In genomic region chr3:11445883-11446282, GRCh38 we compare ENCODE assay signal across 1 cellular context.
TF ChIP-seq lines count a peak whose summit lies in the region.

No MANE protein-coding gene starts in this region.

TF ChIP-seq in IMR-90, 13 proteins besides CTCF, POLR2A, EP300 and RAD21 (continued from another document):
- TF ChIP-seq ELK1 (IDR thresholded peaks at IDR 0.05; ENCODE audit: borderline replicate concordance, low read depth, low read length), result no peak
- no peak for TF ChIP-seq CEBPB (IDR thresholded peaks at IDR 0.05; ENCODE audit: low read depth, low read length)
- no peak for TF ChIP-seq CHD1 (IDR thresholded peaks at IDR 0.05; ENCODE audit: low read depth, low read length)
- no peak for TF ChIP-seq MXI1 (IDR thresholded peaks at IDR 0.05; ENCODE audit: borderline replicate concordance, low read depth, low read length)
- no peak for TF ChIP-seq MAZ (IDR thresholded peaks at IDR 0.05; ENCODE audit: borderline replicate concordance, low read depth, low read length)
- no peak for TF ChIP-seq FOS (IDR thresholded peaks at IDR 0.05; ENCODE audit: low read depth, low read length)
- no peak for TF ChIP-seq SMC3 (IDR thresholded peaks at IDR 0.05; ENCODE audit: low read depth, low read length)
- TF ChIP-seq BHLHE40 (IDR thresholded peaks at IDR 0.05; ENCODE audit: low read depth, low read length), result no peak
